ENCODE assay signal across 21 cellular contexts in the genomic region with DNA sequence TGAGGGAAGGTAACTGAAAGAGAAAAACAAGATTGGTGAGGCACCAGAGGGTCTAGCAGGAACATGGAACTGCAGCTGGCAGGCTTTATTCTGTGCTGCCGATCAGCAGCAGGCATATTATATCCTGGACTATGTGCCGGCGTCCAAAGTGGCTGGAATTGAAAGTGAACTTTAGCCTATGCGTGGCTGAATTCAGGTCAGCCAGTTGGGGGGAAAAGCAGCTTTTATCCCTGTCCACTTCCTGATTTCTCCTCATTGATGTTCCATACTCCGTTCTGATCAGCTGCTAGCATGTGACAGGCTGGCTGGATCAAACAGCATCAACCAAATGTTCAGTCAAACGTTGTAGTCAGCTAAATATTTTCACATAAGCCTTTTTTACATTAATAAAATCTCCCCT.
A peak's percentile ranks its signal among the peaks of the same experiment; 100 is the strongest.
DNase-seq lines count a peak whose midpoint lies in the region; ATAC-seq and TF ChIP-seq lines count a peak whose summit lies in the region.
"Had no signal": no experiment of that assay in that cellular context is flagged by ENCODE, and none has a peak within 500 bp of the region (broad histone marks: within the 10 kb centered on the region; RNA-seq: fewer than 3 reads in every experiment).

No MANE protein-coding gene starts in this region.

- H3K9ac ChIP-seq in BLaER1 treated with 17β-estradiol and CSF1 and Interleukin-3, amounts not matched to agents 10 nM and 100 nM = peak overlapping the region in 7 of 11 experiments; percentile 11 to 74 (median 70); a peak in 14 of 22 replicates
- peak overlapping the region in 1 of 3 donors; percentile 9 for H3K9ac ChIP-seq in skeletal muscle tissue (ENCODE audit: low read depth in 1 of 3, low read length in 3 of 3)
- H3K9ac ChIP-seq: neural progenitor cell had no signal

- H3K27me3 Mint-ChIP-seq in natural killer cell (ENCODE audit: low read depth in 2 of 2) = peaks cover 21 to 32% of the 10 kb centered on the region in 2 donors

- DNase-seq in dermis blood vessel endothelial cell (peak; percentile 64), mucosa of descending colon (no peak), testis (no peak), germinal center (ENCODE audit: low spot score) (no peak), RWPE1 (ENCODE audit: low spot score) (no peak), natural killer cell (no peak)
- DNase-seq: activated CD4-positive, alpha-beta T cell treated with anti-CD3 and anti-CD28 coated beads for 36 hours; CD4-positive, alpha-beta T cell; DMS79; H9; MG63; NCI-H187; NCI-H510A; SHP77 treated with DMSO at 0.1 percent for 48 hours; stimulated activated CD4-positive, alpha-beta T cell treated with anti-CD3 and anti-CD28 coated beads, Interleukin-4, amount 100 ng/mL, for 1 hour had no signal

- H3K4me1 ChIP-seq in BLaER1 treated with 17β-estradiol and CSF1 and Interleukin-3, amounts not matched to agents 10 nM and 100 nM = peaks cover 23 to 53% (median 49%) of the 10 kb centered on the region in 10 experiments
- peaks cover 7% of the 10 kb centered on the region for H3K4me1 ChIP-seq in mucosa of descending colon (ENCODE audit: low read depth)
- H3K4me1 ChIP-seq in skeletal muscle tissue (ENCODE audit: control insufficient read depth in 3 of 3, insufficient read depth in 3 of 3, low read length in 3 of 3) = peaks cover 31 to 52% (median 42%) of the 10 kb centered on the region in 3 donors
- H3K4me1 ChIP-seq in testis = no peaks in the 10 kb centered on the region

- CTCF ChIA-PET in RWPE1 (lab: Yijun Ruan, JAX) = no interaction called here

- 67 to 85% methylated on average over 6 of the region's 6 CpGs for WGBS in testis, 2 donors

- peak overlapping the region in 9 of 11 experiments; percentile 6 to 88 (median 69); a peak in 16 of 22 replicates for H3K27ac ChIP-seq in BLaER1 treated with 17β-estradiol and CSF1 and Interleukin-3, amounts not matched to agents 10 nM and 100 nM
- H3K27ac ChIP-seq in skeletal muscle tissue (ENCODE audit: low read depth, low read length) (peak overlapping the region; percentile 68), testis (no peak overlapping the region), RWPE1 (no peak overlapping the region)
- H3K27ac ChIP-seq: neural progenitor cell had no signal

- H3K27me3 ChIP-seq in BLaER1 treated with 17β-estradiol and CSF1 and Interleukin-3, amounts not matched to agents 10 nM and 100 nM = no peaks in the 10 kb centered on the region
- no peaks in the 10 kb centered on the region for H3K27me3 ChIP-seq in skeletal muscle tissue (ENCODE audit: control insufficient read depth in 3 of 3, insufficient read depth in 3 of 3, low read length in 3 of 3)
- H3K27me3 ChIP-seq in testis = no peaks in the 10 kb centered on the region
- H3K27me3 ChIP-seq: MG63, neural progenitor cell, right atrium auricular region had no signal

- peaks cover 0 to 12% (median 0%) of the 10 kb centered on the region in 11 experiments; a peak in 7 of 22 replicates for H3K9me3 ChIP-seq in BLaER1 treated with 17β-estradiol and CSF1 and Interleukin-3, amounts not matched to agents 10 nM and 100 nM (replicated peaks in 1 of 11)
- H3K9me3 ChIP-seq in mucosa of descending colon = no peaks in the 10 kb centered on the region
- no peaks in the 10 kb centered on the region for H3K9me3 ChIP-seq in skeletal muscle tissue (ENCODE audit: control insufficient read depth in 3 of 3, low read length in 3 of 3)
- no peaks in the 10 kb centered on the region for H3K9me3 ChIP-seq in testis
- H3K9me3 ChIP-seq: MG63, right atrium auricular region had no signal

- intact Hi-C loops in mucosa of descending colon (cut with DNase I, micrococcal nuclease) (no loop called here), testis (cut with DNase I; ENCODE audit: low total_unique reads) (no loop called here), natural killer cell (cut with micrococcal nuclease) (no loop called here)

- no peaks in the 10 kb centered on the region for H3K36me3 Mint-ChIP-seq in natural killer cell
- H3K36me3 Mint-ChIP-seq: activated naive CD8-positive, alpha-beta T cell had no signal

- no peak for TF ChIP-seq POLR2A in testis (IDR thresholded peaks at IDR 0.05)

- H3K4me3 ChIP-seq in BLaER1 treated with 17β-estradiol and CSF1 and Interleukin-3, amounts not matched to agents 10 nM and 100 nM = no peak overlapping the region
- H3K4me3 ChIP-seq in mucosa of descending colon = no peak overlapping the region
- peak overlapping the region in 2 of 3 donors; percentile 37 to 42 for H3K4me3 ChIP-seq in skeletal muscle tissue (ENCODE audit: low read length in 3 of 3)
- H3K4me3 ChIP-seq in testis = no peak overlapping the region
- H3K4me3 ChIP-seq: MG63, neural progenitor cell, right atrium auricular region had no signal

- POLR2A ChIA-PET in RWPE1 (lab: Yijun Ruan, JAX; ENCODE audit: low non-redundant PET) = no interaction called here

- no peaks in the 10 kb centered on the region for H4K20me1 ChIP-seq in BLaER1 treated with 17β-estradiol and CSF1 and Interleukin-3, amounts not matched to agents 10 nM and 100 nM

- H3K4me3 Mint-ChIP-seq in natural killer cell = no peak overlapping the region
- H3K4me3 Mint-ChIP-seq: activated CD4-positive, alpha-beta T cell treated with anti-CD3 and anti-CD28 coated beads for 36 hours; activated naive CD8-positive, alpha-beta T cell; CD4-positive, alpha-beta T cell; H9; neural progenitor cell; T-helper 2 cell treated with Interferon-gamma antibody and Interleukin-4, amounts not matched to agents 5 μg/mL and 100 μg/mL, for 36 hours had no signal

- H3K36me3 ChIP-seq in BLaER1 treated with 17β-estradiol and CSF1 and Interleukin-3, amounts not matched to agents 10 nM and 100 nM = peaks cover 0 to 25% (median 5%) of the 10 kb centered on the region in 11 experiments; a peak in 6 of 22 replicates
- H3K36me3 ChIP-seq in mucosa of descending colon (ENCODE audit: low read depth) = no peaks in the 10 kb centered on the region
- peaks cover 2 to 11% (median 5%) of the 10 kb centered on the region in 3 donors for H3K36me3 ChIP-seq in skeletal muscle tissue (ENCODE audit: control insufficient read depth in 3 of 3, insufficient read depth in 3 of 3, low read length in 3 of 3)
- H3K36me3 ChIP-seq in testis (ENCODE audit: low read depth, missing control alignments) = no peaks in the 10 kb centered on the region
- H3K36me3 ChIP-seq: MG63, neural progenitor cell had no signal

- H3K9me3 Mint-ChIP-seq in natural killer cell = no peaks in the 10 kb centered on the region
- H3K9me3 Mint-ChIP-seq: CD4-positive, alpha-beta T cell; H9; neural progenitor cell; T-helper 2 cell treated with Interferon-gamma antibody and Interleukin-4, amounts not matched to agents 5 μg/mL and 100 μg/mL, for 36 hours had no signal

- peaks cover 8 to 10% of the 10 kb centered on the region in 2 donors for H3K4me1 Mint-ChIP-seq in natural killer cell
- H3K4me1 Mint-ChIP-seq: activated CD4-positive, alpha-beta T cell treated with anti-CD3 and anti-CD28 coated beads for 36 hours had no signal

- H3K4me2 ChIP-seq in BLaER1 treated with 17β-estradiol and CSF1 and Interleukin-3, amounts not matched to agents 10 nM and 100 nM = peak overlapping the region; percentile 67 to 91 (median 81)
- H3K4me2 ChIP-seq: neural progenitor cell had no signal

- no peak overlapping the region for H3K27ac Mint-ChIP-seq in natural killer cell
- H3K27ac Mint-ChIP-seq: activated CD4-positive, alpha-beta T cell treated with anti-CD3 and anti-CD28 coated beads for 36 hours; activated naive CD8-positive, alpha-beta T cell; CD4-positive, alpha-beta T cell; neural progenitor cell; T-helper 2 cell treated with Interferon-gamma antibody and Interleukin-4, amounts not matched to agents 5 μg/mL and 100 μg/mL, for 36 hours had no signal

- TF ChIP-seq CTCF in mucosa of descending colon (IDR thresholded peaks at IDR 0.05) (no peak), testis (IDR thresholded peaks at IDR 0.05) (no peak), RWPE1 (conservative IDR thresholded peaks at IDR 0.05; ENCODE audit: low read depth) (no peak), natural killer cell (IDR thresholded peaks at IDR 0.05) (no peak)

- ATAC-seq in mucosa of descending colon (peak; percentile 64), natural killer cell (no peak)
- ATAC-seq: activated CD4-positive, alpha-beta T cell treated with anti-CD3 and anti-CD28 coated beads for 36 hours had no signal

Comparison
In these comparisons a context has a peak if more than half of its experiments do, and no peak if none do; other contexts are left out.
1. H3K27ac ChIP-seq: peak in BLaER1 treated with 17β-estradiol and CSF1 and Interleukin-3, amounts not matched to agents 10 nM and 100 nM (9 of 11) and skeletal muscle tissue (single experiment); none in testis (0 of 2) and RWPE1 (single experiment).
2. H3K4me3 ChIP-seq: peak in skeletal muscle tissue (2 of 3); none in BLaER1 treated with 17β-estradiol and CSF1 and Interleukin-3, amounts not matched to agents 10 nM and 100 nM (0 of 10), mucosa of descending colon (single experiment) and testis (0 of 2).